Comparison of ENCODE assay signal across 13 cellular contexts in the genomic region with DNA sequence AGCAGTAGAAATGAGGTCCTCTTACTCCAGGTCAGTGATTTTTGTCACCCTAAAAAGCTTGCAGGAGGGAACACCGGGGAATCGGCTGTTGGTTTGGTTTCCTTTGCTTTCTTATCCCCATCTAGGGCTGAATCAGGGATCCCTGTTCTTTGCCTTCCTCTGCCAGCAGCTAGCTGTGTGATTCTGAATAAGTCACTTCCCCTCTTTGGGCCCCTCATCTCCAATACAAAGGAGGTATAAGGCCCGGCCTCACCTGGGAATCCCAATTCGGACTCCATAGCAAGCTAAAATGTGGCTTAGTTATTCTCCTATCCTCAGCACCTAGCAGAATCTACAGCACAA. TPM values are rescaled to one million over a fixed set of nuclear protein-coding genes. Genes with fewer than 3 reads are reported as not detected.
DNase-seq lines count a peak whose midpoint lies in the region; ATAC-seq and TF ChIP-seq lines count a peak whose summit lies in the region.
"Had no signal": no experiment of that assay in that cellular context is flagged by ENCODE, and none has a peak within 500 bp of the region (broad histone marks: within the 10 kb centered on the region; RNA-seq: fewer than 3 reads in every experiment).

No MANE protein-coding gene starts in this region.

- peak overlapping the region; percentile 93 for H3K27ac Mint-ChIP-seq in activated naive CD8-positive, alpha-beta T cell treated with anti-CD3 and anti-CD28 coated beads for 36 hours

- H3K36me3 Mint-ChIP-seq in activated naive CD8-positive, alpha-beta T cell treated with anti-CD3 and anti-CD28 coated beads for 36 hours = peaks cover 2% of the 10 kb centered on the region

- no peaks in the 10 kb centered on the region for H3K36me3 ChIP-seq in heart right ventricle
- no peaks in the 10 kb centered on the region for H3K36me3 ChIP-seq in muscle layer of colon (ENCODE audit: insufficient read depth, low read length)
- no peaks in the 10 kb centered on the region for H3K36me3 ChIP-seq in upper lobe of left lung
- H3K36me3 ChIP-seq: BE2C had no signal

- TF ChIP-seq CTCF in heart right ventricle (IDR thresholded peaks at IDR 0.05) (no peak), upper lobe of left lung (IDR thresholded peaks at IDR 0.05) (no peak), RWPE1 (conservative IDR thresholded peaks at IDR 0.05; ENCODE audit: low read depth) (no peak)

- CTCF ChIA-PET in RWPE1 (lab: Yijun Ruan, JAX) = no interaction called here

- H3K9me3 Mint-ChIP-seq in activated naive CD8-positive, alpha-beta T cell treated with anti-CD3 and anti-CD28 coated beads for 36 hours = peaks cover 2% of the 10 kb centered on the region

- H3K27ac ChIP-seq in heart right ventricle (peak overlapping the region in 8 of 10 donors; percentile 73 to 93 (median 88)), muscle layer of colon (ENCODE audit: low read depth, low read length) (peak overlapping the region; percentile 57), upper lobe of left lung (peak overlapping the region; percentile 93 to 100 (median 96)), RWPE1 (no peak overlapping the region)

- no peaks in the 10 kb centered on the region for H3K27me3 Mint-ChIP-seq in activated naive CD8-positive, alpha-beta T cell treated with anti-CD3 and anti-CD28 coated beads for 36 hours

- DNase-seq in heart right ventricle (no peak), Right ventricle myocardium inferior (ENCODE audit: missing footprints) (no peak), upper lobe of left lung (no peak), RWPE1 (ENCODE audit: low spot score) (no peak), GM19238 (ENCODE audit: insufficient read length, low spot score) (no peak), NCI-H748 treated with DMSO at 0.1 percent for 48 hours (lab: John Stamatoyannopoulos, UW) (no peak)
- no peak for DNase-seq in activated naive CD8-positive, alpha-beta T cell treated with anti-CD3 and anti-CD28 coated beads for 36 hours
- DNase-seq: BE2C, NCI-H526 treated with DMSO at 0.1 percent for 48 hours had no signal

- TF ChIP-seq EP300 in upper lobe of left lung (IDR thresholded peaks at IDR 0.05) = no peak

- peaks cover 21 to 58% (median 40%) of the 10 kb centered on the region in 9 donors for H3K4me1 ChIP-seq in heart right ventricle
- H3K4me1 ChIP-seq in muscle layer of colon (ENCODE audit: insufficient read depth, low read length) = peaks cover 49% of the 10 kb centered on the region
- peaks cover 57 to 63% (median 60%) of the 10 kb centered on the region in 4 donors for H3K4me1 ChIP-seq in upper lobe of left lung

- intact Hi-C loops in heart right ventricle (cut with DNase I) (loop anchor here in 2 of 10 donors (1.0 to 5.0 kb wide), 2 partner anchors 26 to 721 kb away; no protein-coding TSS in a partner anchor), Right ventricle myocardium inferior (cut with DNase I) (no loop called here)

- ATAC-seq in heart right ventricle = no peak
- ATAC-seq in Right ventricle myocardium inferior = no peak
- ATAC-seq in upper lobe of left lung (ENCODE audit: low FRiP score in 2 of 2) = no peak

- H3K4me3 ChIP-seq in heart right ventricle (no peak overlapping the region), muscle layer of colon (ENCODE audit: low read depth in 1 of 2, low read length in 2 of 2) (no peak overlapping the region), upper lobe of left lung (no peak overlapping the region)

- POLR2A ChIA-PET in RWPE1 (lab: Yijun Ruan, JAX; ENCODE audit: low non-redundant PET) = no interaction called here

- H3K4me3 Mint-ChIP-seq in activated naive CD8-positive, alpha-beta T cell treated with anti-CD3 and anti-CD28 coated beads for 36 hours = peak overlapping the region; percentile 64

- no peak for TF ChIP-seq POLR2A in upper lobe of left lung (IDR thresholded peaks at IDR 0.05)

- H3K9me3 ChIP-seq in heart right ventricle (no peaks in the 10 kb centered on the region), muscle layer of colon (ENCODE audit: low read length) (no peaks in the 10 kb centered on the region), upper lobe of left lung (no peaks in the 10 kb centered on the region)
- H3K9me3 ChIP-seq: BE2C had no signal

- WGBS in heart right ventricle, 2 donors = 85 to 90% methylated on average over 4 of the region's 4 CpGs
- WGBS in upper lobe of left lung, 2 donors = 69 to 90% methylated on average over 4 of the region's 4 CpGs

- no peak overlapping the region for H3K9ac ChIP-seq in muscle layer of colon (ENCODE audit: low read length)

- H3K27me3 ChIP-seq in heart right ventricle = no peaks in the 10 kb centered on the region
- H3K27me3 ChIP-seq in muscle layer of colon (ENCODE audit: control insufficient read depth in 1 of 2, insufficient read depth in 2 of 2, low read length in 2 of 2) = no peaks in the 10 kb centered on the region
- H3K27me3 ChIP-seq in upper lobe of left lung = no peaks in the 10 kb centered on the region
- H3K27me3 ChIP-seq: BE2C had no signal

- peaks cover 55% of the 10 kb centered on the region for H3K4me1 Mint-ChIP-seq in activated naive CD8-positive, alpha-beta T cell treated with anti-CD3 and anti-CD28 coated beads for 36 hours

RNA-seq across cellular contexts. Expression of a gene that starts 18.5 kb away (rescaled TPM):
- total RNA-seq in heart right ventricle (under 1 TPM in 4 of 10 donors, not detected in 6; 0.20 to 0.37 (median 0.24) TPM), Right ventricle myocardium inferior (not detected), upper lobe of left lung (1 to 10 TPM in 1 of 6 donors, under 1 TPM in 4, not detected in 1; 0.46 to 6.3 (median 0.74) TPM)
- under 1 TPM; 0.16 to 0.95 TPM for polyA plus RNA-seq in heart right ventricle
- 1 to 10 TPM; 1.8 to 2.0 TPM for total RNA-seq in activated naive CD8-positive, alpha-beta T cell treated with anti-CD3 and anti-CD28 coated beads for 36 hours

RNA-seq across cellular contexts. Expression of a gene that starts 29.6 kb away (rescaled TPM):
- total RNA-seq in heart right ventricle = 100 to 1,000 TPM in 3 of 10 donors, 10 to 100 TPM in 7; 20.3 to 151 (median 45.3) TPM
- 100 to 1,000 TPM in 1 of 2 donors, 10 to 100 TPM in 1; 40.5 to 199 TPM for polyA plus RNA-seq in heart right ventricle
- 101 TPM for total RNA-seq in Right ventricle myocardium inferior
- 100 to 1,000 TPM; 110 TPM for total RNA-seq in activated naive CD8-positive, alpha-beta T cell treated with anti-CD3 and anti-CD28 coated beads for 36 hours
- total RNA-seq in upper lobe of left lung = 100 to 1,000 TPM; 112 to 203 (median 143) TPM

RNA-seq across cellular contexts. Expression of a gene that starts 58.1 kb away (rescaled TPM):
- total RNA-seq in heart right ventricle (not detected), Right ventricle myocardium inferior (not detected), upper lobe of left lung (not detected)
- not detected for polyA plus RNA-seq in heart right ventricle
- total RNA-seq in activated naive CD8-positive, alpha-beta T cell treated with anti-CD3 and anti-CD28 coated beads for 36 hours = not detected
- total RNA-seq: LHCN-M2; T-helper 2 cell treated with Interferon-gamma antibody and Interleukin-4, amounts not matched to agents 100 ng/mL and 5 ng/mL, for 36 hours had no signal
- polyA plus RNA-seq: keratinocyte had no signal
